In the genomic region with DNA sequence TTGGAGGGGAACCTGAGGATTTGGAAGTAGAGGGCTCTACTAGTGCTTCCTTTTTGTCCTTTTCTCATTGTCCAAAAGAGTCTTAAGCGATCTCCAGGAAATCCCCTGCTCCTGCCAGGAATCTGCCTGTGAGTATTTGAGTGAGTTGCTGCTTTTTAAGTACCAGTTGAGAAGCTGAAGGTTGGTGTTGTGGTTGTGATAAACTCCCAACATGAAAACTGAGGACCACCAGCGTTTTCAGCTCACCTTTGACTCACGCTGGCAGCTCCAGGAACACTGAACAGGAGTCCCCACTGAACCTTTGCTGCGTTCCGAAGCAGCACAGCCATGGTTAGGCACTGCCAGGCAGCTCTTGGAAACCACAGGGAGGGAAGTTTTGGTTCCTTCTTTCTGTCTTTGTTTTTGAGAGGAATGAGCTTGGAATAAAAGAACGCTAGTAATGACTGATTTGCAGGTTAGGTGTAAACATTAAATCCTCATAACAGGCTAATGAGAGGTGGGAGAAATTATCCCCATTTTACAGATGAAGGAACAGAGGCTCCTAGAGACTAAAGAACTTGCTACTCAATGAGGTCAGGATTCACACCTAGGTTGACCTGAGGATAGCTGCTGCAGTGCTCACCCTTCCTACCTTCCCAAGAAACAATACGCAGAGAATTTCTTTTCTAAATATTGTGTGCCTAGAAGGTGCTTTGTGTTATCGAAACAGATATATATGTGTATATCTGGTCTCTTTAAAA, we compare ENCODE assay signal across 10 cellular contexts.
DNase-seq lines count a peak whose midpoint lies in the region; ATAC-seq and TF ChIP-seq lines count a peak whose summit lies in the region.
"Had no signal": no experiment of that assay in that cellular context is flagged by ENCODE, and none has a peak within 500 bp of the region (broad histone marks: within the 10 kb centered on the region; RNA-seq: fewer than 3 reads in every experiment).

No MANE protein-coding gene starts in this region.

- no peak for TF ChIP-seq CTCF in fibroblast of the aortic adventitia (IDR thresholded peaks at IDR 0.05; ENCODE audit: insufficient read depth, low read length)

- no peak overlapping the region for H3K4me3 Mint-ChIP-seq in stimulated activated memory B cell treated with anti-CD40 and anti-IgM and Interleukin-4, amounts not matched to agents 10 μg/mL and 1 μg/mL and 100 μg/mL, for 72 hours

- in situ Hi-C loops in SK-MEL-5 (cut with HindIII; ENCODE audit: low pct_unique_long_range_greater_than_20kb, low sequenced_read_pairs), result no loop called here

- H3K4me3 ChIP-seq in fibroblast of the aortic adventitia (ENCODE audit: low read depth, low read length), result peak overlapping the region; percentile 64
- H3K4me3 ChIP-seq in rectal smooth muscle tissue (ENCODE audit: low read length), result peak overlapping the region; percentile 52

- H3K4me1 ChIP-seq in rectal smooth muscle tissue (ENCODE audit: control insufficient read depth, insufficient read depth, low read length), result peaks cover 11% of the 10 kb centered on the region

- no peaks in the 10 kb centered on the region for H3K27me3 ChIP-seq in rectal smooth muscle tissue (ENCODE audit: control insufficient read depth, insufficient read depth, low read length)

- H3K27ac Mint-ChIP-seq in stimulated activated memory B cell treated with anti-CD40 and anti-IgM and Interleukin-4, amounts not matched to agents 10 μg/mL and 1 μg/mL and 100 μg/mL, for 72 hours, result no peak overlapping the region

- peak overlapping the region; percentile 21 for H3K27ac ChIP-seq in rectal smooth muscle tissue (ENCODE audit: low read depth, low read length)

- H3K36me3 ChIP-seq in rectal smooth muscle tissue (ENCODE audit: control insufficient read depth, insufficient read depth, low read length), result no peaks in the 10 kb centered on the region

- peak; percentile 29 for DNase-seq in Daoy (ENCODE audit: low read depth)
- peak; percentile 18 for DNase-seq in SK-MEL-5 (ENCODE audit: low read depth, low spot score)
- DNase-seq in fibroblast of the aortic adventitia (ENCODE audit: low read depth), result peak; percentile 60
- DNase-seq in stimulated activated CD4-positive, alpha-beta T cell treated with anti-CD3 and anti-CD28 coated beads, Interleukin-2, amount 100 ng/mL, for 24 hours, result no peak
- DNase-seq in activated effector memory CD4-positive, alpha-beta T cell treated with anti-CD3 and anti-CD28 coated beads, Interleukin-2, amount 50 U/mL, for 16 hours, result no peak
- DNase-seq: GF-D8; stimulated activated CD4-positive, alpha-beta T cell treated with anti-CD3 and anti-CD28 coated beads, Interleukin-2, amount 100 ng/mL, for 48 hours had no signal

- no peaks in the 10 kb centered on the region for H3K9me3 Mint-ChIP-seq in stimulated activated memory B cell treated with anti-CD40 and anti-IgM and Interleukin-4, amounts not matched to agents 10 μg/mL and 1 μg/mL and 100 μg/mL, for 72 hours

- H3K9ac ChIP-seq in rectal smooth muscle tissue (ENCODE audit: low read length), result no peak overlapping the region

- no peaks in the 10 kb centered on the region for H3K36me3 Mint-ChIP-seq in stimulated activated memory B cell treated with anti-CD40 and anti-IgM and Interleukin-4, amounts not matched to agents 10 μg/mL and 1 μg/mL and 100 μg/mL, for 72 hours

- peaks cover 13% of the 10 kb centered on the region for H3K4me1 Mint-ChIP-seq in stimulated activated memory B cell treated with anti-CD40 and anti-IgM and Interleukin-4, amounts not matched to agents 10 μg/mL and 1 μg/mL and 100 μg/mL, for 72 hours

- no peaks in the 10 kb centered on the region for H3K27me3 Mint-ChIP-seq in stimulated activated memory B cell treated with anti-CD40 and anti-IgM and Interleukin-4, amounts not matched to agents 10 μg/mL and 1 μg/mL and 100 μg/mL, for 72 hours

- ATAC-seq in stimulated activated memory B cell treated with anti-CD40 and anti-IgM and Interleukin-4, amounts not matched to agents 10 μg/mL and 1 μg/mL and 100 μg/mL, for 72 hours, result no peak
- no peak for ATAC-seq in HG03135 (IDR thresholded peaks at IDR 0.05; ENCODE audit: unreplicated experiment)

Comparison
In these comparisons a context has a peak if more than half of its experiments do, and no peak if none do; other contexts are left out.
1. DNase-seq: peak in Daoy (single experiment), SK-MEL-5 (single experiment) and fibroblast of the aortic adventitia (single experiment); none in stimulated activated CD4-positive, alpha-beta T cell treated with anti-CD3 and anti-CD28 coated beads, Interleukin-2, amount 100 ng/mL, for 24 hours (0 of 2) and activated effector memory CD4-positive, alpha-beta T cell treated with anti-CD3 and anti-CD28 coated beads, Interleukin-2, amount 50 U/mL, for 16 hours (single experiment).